In the genomic region with DNA sequence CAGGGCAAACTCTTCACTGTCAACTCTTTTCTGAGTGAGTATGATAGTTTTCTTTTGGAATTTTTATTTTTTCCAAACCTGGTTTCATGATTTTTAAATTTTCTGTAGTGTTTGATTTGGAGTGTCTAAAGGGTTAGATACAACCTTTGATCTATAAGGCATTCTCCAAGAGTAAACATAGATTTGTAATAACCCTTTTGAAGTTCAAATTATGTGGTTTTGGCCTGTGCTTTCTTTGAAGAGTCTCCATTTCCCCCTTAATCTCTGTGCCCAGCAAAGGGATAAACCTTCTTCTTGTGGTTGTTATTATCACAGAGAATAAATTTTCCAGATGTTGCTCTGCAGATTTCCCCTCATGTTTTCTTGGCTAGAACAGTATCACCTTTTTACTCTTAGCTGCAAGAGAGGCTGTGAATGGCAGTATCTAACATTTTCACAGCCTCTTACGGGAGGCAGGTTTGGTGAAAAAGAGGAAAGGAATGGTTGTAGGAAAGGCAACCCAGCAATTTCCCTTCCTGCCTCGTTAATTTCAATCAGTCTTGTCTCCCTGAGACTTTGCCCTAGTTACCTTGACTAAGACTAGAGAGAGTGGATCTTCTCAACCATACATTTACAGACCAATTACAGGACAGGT, we compare ENCODE assay signal across 2 cellular contexts.
TF ChIP-seq lines count a peak whose summit lies in the region.

No MANE protein-coding gene starts in this region.

TF ChIP-seq in H1, 55 proteins besides CTCF, POLR2A, EP300 and RAD21:
- TF ChIP-seq, protein P1, sequence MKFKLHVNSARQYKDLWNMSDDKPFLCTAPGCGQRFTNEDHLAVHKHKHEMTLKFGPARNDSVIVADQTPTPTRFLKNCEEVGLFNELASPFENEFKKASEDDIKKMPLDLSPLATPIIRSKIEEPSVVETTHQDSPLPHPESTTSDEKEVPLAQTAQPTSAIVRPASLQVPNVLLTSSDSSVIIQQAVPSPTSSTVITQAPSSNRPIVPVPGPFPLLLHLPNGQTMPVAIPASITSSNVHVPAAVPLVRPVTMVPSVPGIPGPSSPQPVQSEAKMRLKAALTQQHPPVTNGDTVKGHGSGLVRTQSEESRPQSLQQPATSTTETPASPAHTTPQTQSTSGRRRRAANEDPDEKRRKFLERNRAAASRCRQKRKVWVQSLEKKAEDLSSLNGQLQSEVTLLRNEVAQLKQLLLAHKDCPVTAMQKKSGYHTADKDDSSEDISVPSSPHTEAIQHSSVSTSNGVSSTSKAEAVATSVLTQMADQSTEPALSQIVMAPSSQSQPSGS (IDR thresholded peaks at IDR 0.05; ENCODE audit: low read length): no peak
- TF ChIP-seq TEAD4 (IDR thresholded peaks at IDR 0.05; ENCODE audit: low read depth, low read length): no peak
- no peak for TF ChIP-seq GTF2F1 (IDR thresholded peaks at IDR 0.05; ENCODE audit: borderline replicate concordance, low read depth, low read length)
- no peak for TF ChIP-seq SP1 (IDR thresholded peaks at IDR 0.05; ENCODE audit: low read depth, low read length)
- TF ChIP-seq, protein P2, sequence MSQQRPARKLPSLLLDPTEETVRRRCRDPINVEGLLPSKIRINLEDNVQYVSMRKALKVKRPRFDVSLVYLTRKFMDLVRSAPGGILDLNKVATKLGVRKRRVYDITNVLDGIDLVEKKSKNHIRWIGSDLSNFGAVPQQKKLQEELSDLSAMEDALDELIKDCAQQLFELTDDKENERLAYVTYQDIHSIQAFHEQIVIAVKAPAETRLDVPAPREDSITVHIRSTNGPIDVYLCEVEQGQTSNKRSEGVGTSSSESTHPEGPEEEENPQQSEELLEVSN (IDR thresholded peaks at IDR 0.05): no peak
- TF ChIP-seq KDM1A (IDR thresholded peaks at IDR 0.05; ENCODE audit: borderline replicate concordance, low read length): no peak

TF ChIP-seq in HepG2, 621 proteins besides CTCF, POLR2A, EP300 and RAD21 (continues in another document):
- TF ChIP-seq HNF4A (CRISPR knock-in tag; IDR thresholded peaks at IDR 0.05) (peak; percentile 54), RFXANK (CRISPR knock-in tag; IDR thresholded peaks at IDR 0.05) (no peak), ELF3 (CRISPR knock-in tag; IDR thresholded peaks at IDR 0.05) (peak; percentile 62; the same call in 1 of the 2 replicates), NCOA2 (CRISPR knock-in tag; IDR thresholded peaks at IDR 0.05) (peak; percentile 88), ZSCAN30 (CRISPR knock-in tag; IDR thresholded peaks at IDR 0.05) (no peak), DNMT3B (CRISPR knock-in tag; conservative IDR thresholded peaks at IDR 0.05) (0 out of 2 replicates have a peak, but pooled peaks have one; percentile 60), RXRB (CRISPR knock-in tag; IDR thresholded peaks at IDR 0.05; ENCODE audit: borderline replicate concordance) (0 out of 2 replicates have a peak, but pooled peaks have one; percentile 31), TBX2 (CRISPR knock-in tag; IDR thresholded peaks at IDR 0.05; ENCODE audit: borderline replicate concordance) (no peak), ZNF879 (CRISPR knock-in tag; IDR thresholded peaks at IDR 0.05) (no peak), PPARG (CRISPR knock-in tag; conservative IDR thresholded peaks at IDR 0.05) (peak; percentile 42), HNRNPLL (IDR thresholded peaks at IDR 0.05; ENCODE audit: low read depth, low read length, poor library complexity, severe bottlenecking) (no peak), SIX1 (CRISPR knock-in tag; IDR thresholded peaks at IDR 0.05; ENCODE audit: borderline replicate concordance) (no peak), GATA4 (IDR thresholded peaks at IDR 0.05; ENCODE audit: borderline replicate concordance, low read depth) (peak; percentile 55; the same call in 1 of the 2 replicates), FOXA1 (IDR thresholded peaks at IDR 0.05) (peak; percentile 53; the same call in 1 of the 2 replicates), FOXA1 (CRISPR knock-in tag; IDR thresholded peaks at IDR 0.05) (peak; percentile 83), TAF15 (IDR thresholded peaks at IDR 0.05; ENCODE audit: low read depth, low read length, poor library complexity, severe bottlenecking) (no peak), TBX3 (IDR thresholded peaks at IDR 0.05; ENCODE audit: borderline replicate concordance) (peak; percentile 38; the same call in 1 of the 2 replicates), KLF6 (CRISPR knock-in tag; IDR thresholded peaks at IDR 0.05) (no peak), ZBTB38 (CRISPR knock-in tag; IDR thresholded peaks at IDR 0.05) (no peak), NR2F2 (IDR thresholded peaks at IDR 0.05; ENCODE audit: borderline replicate concordance, low read depth) (peak; percentile 43; the same call in 1 of the 2 replicates)
- TF ChIP-seq, protein P3, sequence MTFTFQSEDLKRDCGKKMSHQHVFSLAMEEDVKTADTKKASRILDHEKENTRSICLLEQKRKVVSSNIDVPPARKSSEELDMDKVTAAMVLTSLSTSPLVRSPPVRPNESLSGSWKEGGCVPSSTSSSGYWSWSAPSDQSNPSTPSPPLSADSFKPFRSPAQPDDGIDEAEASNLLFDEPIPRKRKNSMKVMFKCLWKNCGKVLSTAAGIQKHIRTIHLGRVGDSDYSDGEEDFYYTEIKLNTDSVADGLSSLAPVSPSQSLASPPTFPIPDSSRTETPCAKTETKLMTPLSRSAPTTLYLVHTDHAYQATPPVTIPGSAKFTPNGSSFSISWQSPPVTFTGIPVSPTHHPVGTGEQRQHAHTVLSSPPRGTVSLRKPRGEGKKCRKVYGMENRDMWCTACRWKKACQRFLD (CRISPR knock-in tag; IDR thresholded peaks at IDR 0.05; ENCODE audit: borderline replicate concordance): no peak
- TF ChIP-seq, protein P4, sequence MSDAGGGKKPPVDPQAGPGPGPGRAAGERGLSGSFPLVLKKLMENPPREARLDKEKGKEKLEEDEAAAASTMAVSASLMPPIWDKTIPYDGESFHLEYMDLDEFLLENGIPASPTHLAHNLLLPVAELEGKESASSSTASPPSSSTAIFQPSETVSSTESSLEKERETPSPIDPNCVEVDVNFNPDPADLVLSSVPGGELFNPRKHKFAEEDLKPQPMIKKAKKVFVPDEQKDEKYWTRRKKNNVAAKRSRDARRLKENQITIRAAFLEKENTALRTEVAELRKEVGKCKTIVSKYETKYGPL (CRISPR knock-in tag; IDR thresholded peaks at IDR 0.05): no peak
- TF ChIP-seq, protein P5, sequence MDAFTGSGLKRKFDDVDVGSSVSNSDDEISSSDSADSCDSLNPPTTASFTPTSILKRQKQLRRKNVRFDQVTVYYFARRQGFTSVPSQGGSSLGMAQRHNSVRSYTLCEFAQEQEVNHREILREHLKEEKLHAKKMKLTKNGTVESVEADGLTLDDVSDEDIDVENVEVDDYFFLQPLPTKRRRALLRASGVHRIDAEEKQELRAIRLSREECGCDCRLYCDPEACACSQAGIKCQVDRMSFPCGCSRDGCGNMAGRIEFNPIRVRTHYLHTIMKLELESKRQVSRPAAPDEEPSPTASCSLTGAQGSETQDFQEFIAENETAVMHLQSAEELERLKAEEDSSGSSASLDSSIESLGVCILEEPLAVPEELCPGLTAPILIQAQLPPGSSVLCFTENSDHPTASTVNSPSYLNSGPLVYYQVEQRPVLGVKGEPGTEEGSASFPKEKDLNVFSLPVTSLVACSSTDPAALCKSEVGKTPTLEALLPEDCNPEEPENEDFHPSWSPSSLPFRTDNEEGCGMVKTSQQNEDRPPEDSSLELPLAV (CRISPR knock-in tag; conservative IDR thresholded peaks at IDR 0.05; ENCODE audit: low read depth): no peak
- TF ChIP-seq, protein P6, sequence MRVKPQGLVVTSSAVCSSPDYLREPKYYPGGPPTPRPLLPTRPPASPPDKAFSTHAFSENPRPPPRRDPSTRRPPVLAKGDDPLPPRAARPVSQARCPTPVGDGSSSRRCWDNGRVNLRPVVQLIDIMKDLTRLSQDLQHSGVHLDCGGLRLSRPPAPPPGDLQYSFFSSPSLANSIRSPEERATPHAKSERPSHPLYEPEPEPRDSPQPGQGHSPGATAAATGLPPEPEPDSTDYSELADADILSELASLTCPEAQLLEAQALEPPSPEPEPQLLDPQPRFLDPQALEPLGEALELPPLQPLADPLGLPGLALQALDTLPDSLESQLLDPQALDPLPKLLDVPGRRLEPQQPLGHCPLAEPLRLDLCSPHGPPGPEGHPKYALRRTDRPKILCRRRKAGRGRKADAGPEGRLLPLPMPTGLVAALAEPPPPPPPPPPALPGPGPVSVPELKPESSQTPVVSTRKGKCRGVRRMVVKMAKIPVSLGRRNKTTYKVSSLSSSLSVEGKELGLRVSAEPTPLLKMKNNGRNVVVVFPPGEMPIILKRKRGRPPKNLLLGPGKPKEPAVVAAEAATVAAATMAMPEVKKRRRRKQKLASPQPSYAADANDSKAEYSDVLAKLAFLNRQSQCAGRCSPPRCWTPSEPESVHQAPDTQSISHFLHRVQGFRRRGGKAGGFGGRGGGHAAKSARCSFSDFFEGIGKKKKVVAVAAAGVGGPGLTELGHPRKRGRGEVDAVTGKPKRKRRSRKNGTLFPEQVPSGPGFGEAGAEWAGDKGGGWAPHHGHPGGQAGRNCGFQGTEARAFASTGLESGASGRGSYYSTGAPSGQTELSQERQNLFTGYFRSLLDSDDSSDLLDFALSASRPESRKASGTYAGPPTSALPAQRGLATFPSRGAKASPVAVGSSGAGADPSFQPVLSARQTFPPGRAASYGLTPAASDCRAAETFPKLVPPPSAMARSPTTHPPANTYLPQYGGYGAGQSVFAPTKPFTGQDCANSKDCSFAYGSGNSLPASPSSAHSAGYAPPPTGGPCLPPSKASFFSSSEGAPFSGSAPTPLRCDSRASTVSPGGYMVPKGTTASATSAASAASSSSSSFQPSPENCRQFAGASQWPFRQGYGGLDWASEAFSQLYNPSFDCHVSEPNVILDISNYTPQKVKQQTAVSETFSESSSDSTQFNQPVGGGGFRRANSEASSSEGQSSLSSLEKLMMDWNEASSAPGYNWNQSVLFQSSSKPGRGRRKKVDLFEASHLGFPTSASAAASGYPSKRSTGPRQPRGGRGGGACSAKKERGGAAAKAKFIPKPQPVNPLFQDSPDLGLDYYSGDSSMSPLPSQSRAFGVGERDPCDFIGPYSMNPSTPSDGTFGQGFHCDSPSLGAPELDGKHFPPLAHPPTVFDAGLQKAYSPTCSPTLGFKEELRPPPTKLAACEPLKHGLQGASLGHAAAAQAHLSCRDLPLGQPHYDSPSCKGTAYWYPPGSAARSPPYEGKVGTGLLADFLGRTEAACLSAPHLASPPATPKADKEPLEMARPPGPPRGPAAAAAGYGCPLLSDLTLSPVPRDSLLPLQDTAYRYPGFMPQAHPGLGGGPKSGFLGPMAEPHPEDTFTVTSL (CRISPR knock-in tag; IDR thresholded peaks at IDR 0.05; ENCODE audit: borderline replicate concordance): 0 out of 2 replicates have a peak, but pooled peaks have one; percentile 32
- TF ChIP-seq, protein P7, sequence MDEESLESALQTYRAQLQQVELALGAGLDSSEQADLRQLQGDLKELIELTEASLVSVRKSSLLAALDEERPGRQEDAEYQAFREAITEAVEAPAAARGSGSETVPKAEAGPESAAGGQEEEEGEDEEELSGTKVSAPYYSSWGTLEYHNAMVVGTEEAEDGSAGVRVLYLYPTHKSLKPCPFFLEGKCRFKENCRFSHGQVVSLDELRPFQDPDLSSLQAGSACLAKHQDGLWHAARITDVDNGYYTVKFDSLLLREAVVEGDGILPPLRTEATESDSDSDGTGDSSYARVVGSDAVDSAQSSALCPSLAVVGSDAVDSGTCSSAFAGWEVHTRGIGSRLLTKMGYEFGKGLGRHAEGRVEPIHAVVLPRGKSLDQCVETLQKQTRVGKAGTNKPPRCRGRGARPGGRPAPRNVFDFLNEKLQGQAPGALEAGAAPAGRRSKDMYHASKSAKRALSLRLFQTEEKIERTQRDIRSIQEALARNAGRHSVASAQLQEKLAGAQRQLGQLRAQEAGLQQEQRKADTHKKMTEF (CRISPR knock-in tag; IDR thresholded peaks at IDR 0.05): peak; percentile 13; the same call in 1 of the 2 replicates
- TF ChIP-seq, protein P8, sequence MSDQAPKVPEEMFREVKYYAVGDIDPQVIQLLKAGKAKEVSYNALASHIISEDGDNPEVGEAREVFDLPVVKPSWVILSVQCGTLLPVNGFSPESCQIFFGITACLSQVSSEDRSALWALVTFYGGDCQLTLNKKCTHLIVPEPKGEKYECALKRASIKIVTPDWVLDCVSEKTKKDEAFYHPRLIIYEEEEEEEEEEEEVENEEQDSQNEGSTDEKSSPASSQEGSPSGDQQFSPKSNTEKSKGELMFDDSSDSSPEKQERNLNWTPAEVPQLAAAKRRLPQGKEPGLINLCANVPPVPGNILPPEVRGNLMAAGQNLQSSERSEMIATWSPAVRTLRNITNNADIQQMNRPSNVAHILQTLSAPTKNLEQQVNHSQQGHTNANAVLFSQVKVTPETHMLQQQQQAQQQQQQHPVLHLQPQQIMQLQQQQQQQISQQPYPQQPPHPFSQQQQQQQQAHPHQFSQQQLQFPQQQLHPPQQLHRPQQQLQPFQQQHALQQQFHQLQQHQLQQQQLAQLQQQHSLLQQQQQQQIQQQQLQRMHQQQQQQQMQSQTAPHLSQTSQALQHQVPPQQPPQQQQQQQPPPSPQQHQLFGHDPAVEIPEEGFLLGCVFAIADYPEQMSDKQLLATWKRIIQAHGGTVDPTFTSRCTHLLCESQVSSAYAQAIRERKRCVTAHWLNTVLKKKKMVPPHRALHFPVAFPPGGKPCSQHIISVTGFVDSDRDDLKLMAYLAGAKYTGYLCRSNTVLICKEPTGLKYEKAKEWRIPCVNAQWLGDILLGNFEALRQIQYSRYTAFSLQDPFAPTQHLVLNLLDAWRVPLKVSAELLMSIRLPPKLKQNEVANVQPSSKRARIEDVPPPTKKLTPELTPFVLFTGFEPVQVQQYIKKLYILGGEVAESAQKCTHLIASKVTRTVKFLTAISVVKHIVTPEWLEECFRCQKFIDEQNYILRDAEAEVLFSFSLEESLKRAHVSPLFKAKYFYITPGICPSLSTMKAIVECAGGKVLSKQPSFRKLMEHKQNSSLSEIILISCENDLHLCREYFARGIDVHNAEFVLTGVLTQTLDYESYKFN (CRISPR knock-in tag; conservative IDR thresholded peaks at IDR 0.05): peak; percentile 57; the same call in 1 of the 2 replicates
- TF ChIP-seq, protein P9, sequence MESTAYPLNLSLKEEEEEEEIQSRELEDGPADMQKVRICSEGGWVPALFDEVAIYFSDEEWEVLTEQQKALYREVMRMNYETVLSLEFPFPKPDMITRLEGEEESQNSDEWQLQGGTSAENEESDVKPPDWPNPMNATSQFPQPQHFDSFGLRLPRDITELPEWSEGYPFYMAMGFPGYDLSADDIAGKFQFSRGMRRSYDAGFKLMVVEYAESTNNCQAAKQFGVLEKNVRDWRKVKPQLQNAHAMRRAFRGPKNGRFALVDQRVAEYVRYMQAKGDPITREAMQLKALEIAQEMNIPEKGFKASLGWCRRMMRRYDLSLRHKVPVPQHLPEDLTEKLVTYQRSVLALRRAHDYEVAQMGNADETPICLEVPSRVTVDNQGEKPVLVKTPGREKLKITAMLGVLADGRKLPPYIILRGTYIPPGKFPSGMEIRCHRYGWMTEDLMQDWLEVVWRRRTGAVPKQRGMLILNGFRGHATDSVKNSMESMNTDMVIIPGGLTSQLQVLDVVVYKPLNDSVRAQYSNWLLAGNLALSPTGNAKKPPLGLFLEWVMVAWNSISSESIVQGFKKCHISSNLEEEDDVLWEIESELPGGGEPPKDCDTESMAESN (CRISPR knock-in tag; conservative IDR thresholded peaks at IDR 0.05): no peak
